Comparison of ENCODE assay signal across 8 cellular contexts in genomic region chr2:150472122-150472899, GRCh38. TPM values are rescaled to one million over a fixed set of nuclear protein-coding genes. Genes with fewer than 3 reads are reported as not detected.
A peak's percentile ranks its signal among the peaks of the same experiment; 100 is the strongest.
DNase-seq lines count a peak whose midpoint lies in the region; ATAC-seq and TF ChIP-seq lines count a peak whose summit lies in the region.

No MANE protein-coding gene starts in this region.

- DNase-seq in CD1c-positive myeloid dendritic cell (ENCODE audit: extremely low spot score) (peak; percentile 48), MCF 10A (ENCODE audit: unreplicated experiment) (no peak), lower lobe of right lung (peak; percentile 60), testis (no peak), NOMO-1 treated with dmso at 0.1 percent for 144 hours (lab: John Stamatoyannopoulos, UW; ENCODE audit: unreplicated experiment) (no peak), NCI-H2227 treated with DMSO at 0.1 percent for 48 hours (lab: John Stamatoyannopoulos, UW) (no peak)
- no peak for DNase-seq in naive thymus-derived CD8-positive, alpha-beta T cell

- POLR2A ChIA-PET in MCF 10A (lab: Yijun Ruan, JAX): interaction anchor here (0.7 to 10.7 kb wide), 7 partner anchors 7 to 331 kb away, joined by 3 to 106 read pairs (median 4); no protein-coding TSS in a partner anchor
- POLR2A ChIA-PET in naive thymus-derived CD8-positive, alpha-beta T cell (lab: Charles Lee): no interaction called here

- H3K27me3 ChIP-seq in lower lobe of right lung (ENCODE audit: low read depth) (no peaks in the 10 kb centered on the region), testis (no peaks in the 10 kb centered on the region)

- H3K27ac Mint-ChIP-seq in MCF 10A (ENCODE audit: low read depth, unreplicated experiment): peak overlapping the region; percentile 97
- H3K27ac Mint-ChIP-seq in naive thymus-derived CD8-positive, alpha-beta T cell: no peak overlapping the region

- H3K4me1 Mint-ChIP-seq in MCF 10A (ENCODE audit: insufficient read depth, unreplicated experiment): peaks cover 57% of the 10 kb centered on the region
- H3K4me1 Mint-ChIP-seq in naive thymus-derived CD8-positive, alpha-beta T cell: no peaks in the 10 kb centered on the region

- no peaks in the 10 kb centered on the region for H3K9me3 Mint-ChIP-seq in MCF 10A (ENCODE audit: unreplicated experiment)
- peaks cover 0 to 10% (median 0%) of the 10 kb centered on the region in 9 donors for H3K9me3 Mint-ChIP-seq in naive thymus-derived CD8-positive, alpha-beta T cell

- H3K4me3 ChIP-seq in lower lobe of right lung (no peak overlapping the region), testis (no peak overlapping the region)

- BruUV-seq in MCF 10A (replicated peaks; lab: Mats Ljungman, UMichigan): no TSS peak

- H3K27me3 Mint-ChIP-seq in MCF 10A (ENCODE audit: insufficient read depth, unreplicated experiment): no peaks in the 10 kb centered on the region
- peaks cover 0 to 3% (median 0%) of the 10 kb centered on the region in 5 donors for H3K27me3 Mint-ChIP-seq in naive thymus-derived CD8-positive, alpha-beta T cell

- 56 to 71% methylated on average over 5 of the region's 5 CpGs for WGBS in testis, 2 donors

- TF ChIP-seq CTCF in MCF 10A (IDR thresholded peaks at IDR 0.05; ENCODE audit: unreplicated experiment) (no peak), lower lobe of right lung (IDR thresholded peaks at IDR 0.05) (no peak), testis (IDR thresholded peaks at IDR 0.05) (no peak)

- no peak for TF ChIP-seq POLR2A in testis (IDR thresholded peaks at IDR 0.05)

- no peak overlapping the region for H3K4me3 Mint-ChIP-seq in MCF 10A (ENCODE audit: unreplicated experiment)
- no peak overlapping the region for H3K4me3 Mint-ChIP-seq in naive thymus-derived CD8-positive, alpha-beta T cell

- peaks cover 88% of the 10 kb centered on the region for H3K36me3 Mint-ChIP-seq in MCF 10A (ENCODE audit: insufficient read depth, unreplicated experiment)
- no peaks in the 10 kb centered on the region for H3K36me3 Mint-ChIP-seq in naive thymus-derived CD8-positive, alpha-beta T cell

- ATAC-seq in HG03342 (IDR thresholded peaks at IDR 0.05; ENCODE audit: unreplicated experiment) (peak; percentile 79), lower lobe of right lung (peak; percentile 86 to 91)
- ATAC-seq in naive thymus-derived CD8-positive, alpha-beta T cell: no peak

- CTCF ChIA-PET in MCF 10A (lab: Yijun Ruan, JAX): interaction anchor here (0.6 to 1.8 kb wide), 6 partner anchors 13 to 774 kb away, joined by 3 to 6 read pairs (median 3); no protein-coding TSS in a partner anchor

- H3K27ac ChIP-seq in lower lobe of right lung (peak overlapping the region; percentile 48), testis (no peak overlapping the region)

- H3K9me3 ChIP-seq in lower lobe of right lung: no peaks in the 10 kb centered on the region
- no peaks in the 10 kb centered on the region for H3K9me3 ChIP-seq in testis

- H3K36me3 ChIP-seq in lower lobe of right lung: peaks cover 34% of the 10 kb centered on the region
- H3K36me3 ChIP-seq in testis (ENCODE audit: low read depth, missing control alignments): no peaks in the 10 kb centered on the region

- intact Hi-C loops in MCF 10A (cut with micrococcal nuclease): no loop called here
- intact Hi-C loops in lower lobe of right lung (cut with DNase I): no loop called here
- intact Hi-C loops in testis (cut with DNase I; ENCODE audit: low total_unique reads): no loop called here

- H3K4me1 ChIP-seq in lower lobe of right lung (peaks cover 28% of the 10 kb centered on the region), testis (no peaks in the 10 kb centered on the region)

RNA-seq across cellular contexts. Expression of gene RND3, which starts 15.2 kb away (rescaled TPM):
- 158 and 182 TPM in 2 replicates for total RNA-seq in MCF 10A (2022)
- total RNA-seq in lower lobe of right lung: 20.8 TPM
- 10 to 100 TPM in 1 of 2 donors, 1 to 10 TPM in 1; 8.0 to 10.2 TPM for total RNA-seq in testis
- polyA plus RNA-seq in testis (ENCODE audit: insufficient read depth, low read depth, low replicate concordance): 5.0 TPM
- total RNA-seq in naive thymus-derived CD8-positive, alpha-beta T cell: not detected
- polyA plus RNA-seq in naive thymus-derived CD8-positive, alpha-beta T cell: not detected

Comparison
In these comparisons a context has a peak if more than half of its experiments do, and no peak if none do; other contexts are left out.
1. DNase-seq: peak in CD1c-positive myeloid dendritic cell (single experiment) and lower lobe of right lung (single experiment); none in MCF 10A (single experiment), testis (single experiment), NOMO-1 treated with dmso at 0.1 percent for 144 hours (single experiment), naive thymus-derived CD8-positive, alpha-beta T cell (0 of 10) and NCI-H2227 treated with DMSO at 0.1 percent for 48 hours (single experiment).
2. ATAC-seq: peak in HG03342 (single experiment) and lower lobe of right lung (2 of 2); none in naive thymus-derived CD8-positive, alpha-beta T cell (0 of 2).
3. RNA of gene RND3, which starts 15.2 kb away (total RNA-seq): 158 to 182 TPM in MCF 10A, 20.8 TPM in lower lobe of right lung (single experiment) and 8.0 to 10.2 TPM in testis; not detected in naive thymus-derived CD8-positive, alpha-beta T cell; every median in the first group is over 4 times any median in the second.